ENCODE assay signal across 8 cellular contexts in genomic region chr2:237686659-237687136, GRCh38. TPM values are rescaled to one million over a fixed set of nuclear protein-coding genes. Genes with fewer than 3 reads are reported as not detected.
A peak's percentile ranks its signal among the peaks of the same experiment; 100 is the strongest.
DNase-seq lines count a peak whose midpoint lies in the region; ATAC-seq, FAIRE-seq and TF ChIP-seq lines count a peak whose summit lies in the region.

No MANE protein-coding gene starts in this region.

- H3K79me2 ChIP-seq in keratinocyte (ENCODE audit: control insufficient read depth, insufficient read depth, low read length) = no peaks in the 10 kb centered on the region

- no peaks in the 10 kb centered on the region for H3K9me1 ChIP-seq in keratinocyte (ENCODE audit: control insufficient read depth, extremely low read depth, insufficient read depth, low read length)

- H3K36me3 ChIP-seq in keratinocyte (ENCODE audit: control insufficient read depth in 2 of 2, extremely low read depth in 1 of 2, insufficient read depth in 2 of 2, low read length in 2 of 2) = no peaks in the 10 kb centered on the region

- H3K4me3 Mint-ChIP-seq in activated B cell treated with CpG ODN at 0.5 μM for 24 hours = no peak overlapping the region

- H3K9ac ChIP-seq in keratinocyte (ENCODE audit: control insufficient read depth, extremely low read depth, insufficient read depth, low read length) = no peak overlapping the region

- no peaks in the 10 kb centered on the region for H3K36me3 Mint-ChIP-seq in activated B cell treated with CpG ODN at 0.5 μM for 24 hours (ENCODE audit: low read depth)

- TF ChIP-seq CTCF in 22Rv1 (IDR thresholded peaks at IDR 0.05) (peak; percentile 49), GM12872 (IDR thresholded peaks at IDR 0.05; ENCODE audit: insufficient read depth, low read depth, low read length) (peak; percentile 66), activated B cell treated with CpG ODN at 0.5 μM for 24 hours (IDR thresholded peaks at IDR 0.05) (no peak), keratinocyte (optimal IDR thresholded peaks at IDR 0.05 in 1 of 3, IDR thresholded peaks at IDR 0.05 in 1 of 3, conservative IDR thresholded peaks at IDR 0.05 in 1 of 3; ENCODE audit: extremely low read depth in 1 of 3, insufficient read depth in 2 of 3, low read length in 3 of 3) (peak; percentile 18 to 44 (median 21))

- no peaks in the 10 kb centered on the region for H3K9me3 Mint-ChIP-seq in activated B cell treated with CpG ODN at 0.5 μM for 24 hours

- POLR2A ChIA-PET in activated B cell treated with CpG ODN at 0.5 μM for 24 hours (lab: Charles Lee) = interaction anchor here (0.5 to 13.9 kb wide), 3 partner anchors 11 to 262 kb away, joined by 4 to 241 read pairs (median 6); no protein-coding TSS in a partner anchor

- H3K27me3 Mint-ChIP-seq in activated B cell treated with CpG ODN at 0.5 μM for 24 hours = no peaks in the 10 kb centered on the region

- H3K4me3 ChIP-seq in keratinocyte (ENCODE audit: control insufficient read depth in 2 of 3, extremely low read depth in 1 of 3, insufficient read depth in 2 of 3, low read depth in 1 of 3, low read length in 3 of 3) = no peak overlapping the region

- no peak for FAIRE-seq in keratinocyte (lab: Jason Lieb, UNC)

- peaks cover 53% of the 10 kb centered on the region for H3K4me1 Mint-ChIP-seq in activated B cell treated with CpG ODN at 0.5 μM for 24 hours

- H3K27ac Mint-ChIP-seq in activated B cell treated with CpG ODN at 0.5 μM for 24 hours = peak overlapping the region; percentile 96

- dilution Hi-C loops in keratinocyte (cut with MboI; ENCODE audit: extremely low pct_ligation_motif_present, low sequenced_read_pairs) = no loop called here

- DNase-seq in activated B cell treated with CpG ODN at 0.5 μM for 24 hours (no peak), keratinocyte (ENCODE audit: low read depth, low spot score) (no peak), NCI-H524 (lab: John Stamatoyannopoulos, UW) (no peak)

- H4K20me1 ChIP-seq in keratinocyte (ENCODE audit: control insufficient read depth, extremely low read depth, insufficient read depth, low read length) = no peaks in the 10 kb centered on the region

- H3K27ac ChIP-seq in 22Rv1 (no peak overlapping the region), keratinocyte (ENCODE audit: control insufficient read depth, insufficient read depth, low read length) (peak overlapping the region; percentile 38)

- no peaks in the 10 kb centered on the region for H3K27me3 ChIP-seq in keratinocyte (ENCODE audit: control insufficient read depth, extremely low read depth, insufficient read depth, low read length)

- ATAC-seq in activated B cell treated with CpG ODN at 0.5 μM for 24 hours (ENCODE audit: low read depth) = no peak
- ATAC-seq in HG02884 (IDR thresholded peaks at IDR 0.05; ENCODE audit: unreplicated experiment) = no peak
- ATAC-seq in HG02588 (IDR thresholded peaks at IDR 0.05; ENCODE audit: unreplicated experiment) = no peak
- no peak for ATAC-seq in GM21360 (IDR thresholded peaks at IDR 0.05; ENCODE audit: unreplicated experiment)

- no peak overlapping the region for H2AFZ ChIP-seq in keratinocyte (ENCODE audit: control insufficient read depth, low read length)

- CTCF ChIA-PET in activated B cell treated with CpG ODN at 0.5 μM for 24 hours (lab: Charles Lee) = interaction anchor here (1.4 to 2.8 kb wide), 6 partner anchors 9 to 58 kb away, joined by 3 to 18 read pairs (median 8); no protein-coding TSS in a partner anchor

- H3K9me3 ChIP-seq in keratinocyte (ENCODE audit: control insufficient read depth, low read depth, low read length) = no peaks in the 10 kb centered on the region

- H3K4me2 ChIP-seq in keratinocyte (ENCODE audit: control insufficient read depth, extremely low read depth, insufficient read depth, low read depth, low read length) = no peak overlapping the region

- peaks cover 31% of the 10 kb centered on the region for H3K4me1 ChIP-seq in keratinocyte (ENCODE audit: control insufficient read depth, extremely low read depth, insufficient read depth, low read length)

- intact Hi-C loops in activated B cell treated with CpG ODN at 0.5 μM for 24 hours (cut with micrococcal nuclease) = loop anchor here (1.0 kb wide), 1 partner anchor 13 kb away; no protein-coding TSS in a partner anchor

RNA-seq across cellular contexts. Expression of gene LRRFIP1, which starts 59.3 kb away (rescaled TPM):
- total RNA-seq in activated B cell treated with CpG ODN at 0.5 μM for 24 hours = 114 and 134 TPM in 2 replicates
- 69.7 to 115 TPM (median 112 TPM) in 3 replicates for polyA plus RNA-seq in keratinocyte
- polyA plus RNA-seq in keratinocyte (2011; ENCODE audit: low read depth) = 305 TPM
- polyA plus RNA-seq in keratinocyte (2011; cell fraction: cytosol; rRNA removed) = 67.2 and 85.7 TPM in 2 replicates
- 110 and 143 TPM in 2 replicates for polyA plus RNA-seq in keratinocyte (2011; cell fraction: nucleus; rRNA removed)
- polyA plus RNA-seq in keratinocyte (2012; ENCODE audit: low replicate concordance) = 74.2 and 112 TPM in 2 replicates
- polyA minus RNA-seq in keratinocyte = 31.8 to 118 TPM (median 45.0 TPM) in 3 replicates
- polyA minus RNA-seq in keratinocyte (2011; cell fraction: cytosol; rRNA and poly(A)+ RNA removed) = 40.3 TPM
- 62.3 and 149 TPM in 2 replicates for polyA minus RNA-seq in keratinocyte (2011; cell fraction: nucleus; rRNA and poly(A)+ RNA removed)
